ENCODE assay signal across 14 cellular contexts in genomic region chr9:127958728-127959127, GRCh38. TPM values are rescaled to one million over a fixed set of nuclear protein-coding genes. Genes with fewer than 3 reads are reported as not detected.
DNase-seq lines count a peak whose midpoint lies in the region; ATAC-seq and TF ChIP-seq lines count a peak whose summit lies in the region.
"Had no signal": no experiment of that assay in that cellular context is flagged by ENCODE, and none has a peak within 500 bp of the region (broad histone marks: within the 10 kb centered on the region; RNA-seq: fewer than 3 reads in every experiment).

No MANE protein-coding gene starts in this region.

- no peaks in the 10 kb centered on the region for H3K27me3 ChIP-seq in dorsolateral prefrontal cortex
- H3K27me3 ChIP-seq: pancreas, testis had no signal

- ATAC-seq in stimulated activated naive CD8-positive, alpha-beta T cell treated with anti-CD3 and anti-CD28 coated beads, Interleukin-15, amount 100 ng/mL, for 72 hours = no peak
- no peak for ATAC-seq in GM18502 (IDR thresholded peaks at IDR 0.05; ENCODE audit: poor library complexity, unreplicated experiment)
- ATAC-seq: pancreas had no signal

- H3K27ac Mint-ChIP-seq in stimulated activated naive CD8-positive, alpha-beta T cell treated with anti-CD3 and anti-CD28 coated beads, Interleukin-15, Interleukin-2, amounts not matched to agents 100 ng/mL and 50 ng/mL, for 24 hours = peak overlapping the region; percentile 77
- H3K27ac Mint-ChIP-seq in stimulated activated naive CD8-positive, alpha-beta T cell treated with anti-CD3 and anti-CD28 coated beads, Interleukin-15, amount 100 ng/mL, for 72 hours = no peak overlapping the region

- no peak overlapping the region for H3K4me3 ChIP-seq in dorsolateral prefrontal cortex
- H3K4me3 ChIP-seq: left ventricle myocardium inferior, pancreas, testis had no signal

- H3K36me3 Mint-ChIP-seq in stimulated activated naive CD8-positive, alpha-beta T cell treated with anti-CD3 and anti-CD28 coated beads, Interleukin-15, Interleukin-2, amounts not matched to agents 100 ng/mL and 50 ng/mL, for 24 hours (ENCODE audit: low read depth) = peaks cover 13% of the 10 kb centered on the region

- peak overlapping the region in 48 of 59 donors; percentile 2 to 100 (median 95) for H3K27ac ChIP-seq in dorsolateral prefrontal cortex
- H3K27ac ChIP-seq: left ventricle myocardium inferior, testis had no signal

- no peaks in the 10 kb centered on the region for H3K9me3 Mint-ChIP-seq in stimulated activated naive CD8-positive, alpha-beta T cell treated with anti-CD3 and anti-CD28 coated beads, Interleukin-15, Interleukin-2, amounts not matched to agents 100 ng/mL and 50 ng/mL, for 24 hours
- H3K9me3 Mint-ChIP-seq in stimulated activated naive CD8-positive, alpha-beta T cell treated with anti-CD3 and anti-CD28 coated beads, Interleukin-15, amount 100 ng/mL, for 72 hours = peaks cover 0 to 9% of the 10 kb centered on the region in 2 donors

- peaks cover 97% of the 10 kb centered on the region for H3K4me1 Mint-ChIP-seq in stimulated activated naive CD8-positive, alpha-beta T cell treated with anti-CD3 and anti-CD28 coated beads, Interleukin-15, Interleukin-2, amounts not matched to agents 100 ng/mL and 50 ng/mL, for 24 hours (ENCODE audit: low read depth)
- peaks cover 99% of the 10 kb centered on the region for H3K4me1 Mint-ChIP-seq in stimulated activated naive CD8-positive, alpha-beta T cell treated with anti-CD3 and anti-CD28 coated beads, Interleukin-15, amount 100 ng/mL, for 72 hours

- no peaks in the 10 kb centered on the region for H3K27me3 Mint-ChIP-seq in stimulated activated naive CD8-positive, alpha-beta T cell treated with anti-CD3 and anti-CD28 coated beads, Interleukin-15, Interleukin-2, amounts not matched to agents 100 ng/mL and 50 ng/mL, for 24 hours
- H3K27me3 Mint-ChIP-seq in stimulated activated naive CD8-positive, alpha-beta T cell treated with anti-CD3 and anti-CD28 coated beads, Interleukin-15, amount 100 ng/mL, for 72 hours = no peaks in the 10 kb centered on the region

- TF ChIP-seq CTCF in dorsolateral prefrontal cortex (IDR thresholded peaks at IDR 0.05 in 54 of 56, conservative IDR thresholded peaks at IDR 0.05 in 2 of 56; ENCODE audit: low read depth in 1 of 56, partially characterized antibody in 56 of 56) (no peak), GM13976 (IDR thresholded peaks at IDR 0.05; ENCODE audit: borderline replicate concordance, control extremely low read depth, extremely low read depth, insufficient read depth, missing control alignments) (no peak)

- in situ Hi-C loops in GM13976 (cut with MboI; ENCODE audit: low sequenced_read_pairs, unreplicated experiment) = no loop called here

- no peak overlapping the region for H3K4me3 Mint-ChIP-seq in stimulated activated naive CD8-positive, alpha-beta T cell treated with anti-CD3 and anti-CD28 coated beads, Interleukin-15, Interleukin-2, amounts not matched to agents 100 ng/mL and 50 ng/mL, for 24 hours
- peak overlapping the region in 1 of 2 donors; percentile 14 for H3K4me3 Mint-ChIP-seq in stimulated activated naive CD8-positive, alpha-beta T cell treated with anti-CD3 and anti-CD28 coated beads, Interleukin-15, amount 100 ng/mL, for 72 hours

- intact Hi-C loops in dorsolateral prefrontal cortex (cut with DNase I) = no loop called here

- DNase-seq in stimulated activated naive CD8-positive, alpha-beta T cell treated with anti-CD3 and anti-CD28 coated beads, Interleukin-15, amount 100 ng/mL, for 72 hours = no peak
- DNase-seq in dorsolateral prefrontal cortex = no peak
- no peak for DNase-seq in GM13976 (ENCODE audit: low spot score)
- DNase-seq in HCEC 1CT = no peak
- DNase-seq: activated CD8-positive, alpha-beta memory T cell treated with anti-CD3 and anti-CD28 coated beads, Interleukin-2, amount 50 U/mL, for 4 hours; Caco-2; left ventricle myocardium inferior; NCI-H1092; NCI-H2081; pancreas; stimulated activated CD4-positive, alpha-beta T cell treated with anti-CD3 and anti-CD28 coated beads, Interleukin-2, amount 100 ng/mL, for 24 hours; testis had no signal

RNA-seq across cellular contexts. Expression of gene DPM2, which starts 21.1 kb away (rescaled TPM):
- 10 to 100 TPM; 23.7 to 41.9 (median 31.9) TPM for total RNA-seq in dorsolateral prefrontal cortex

RNA-seq across cellular contexts. Expression of gene EEIG1, which starts 22.1 kb away (rescaled TPM):
- 100 to 1,000 TPM in 117 of 120 experiments, 10 to 100 TPM in 3; 73.1 to 300 (median 141) TPM for total RNA-seq in dorsolateral prefrontal cortex

RNA-seq across cellular contexts. Expression of gene PIP5KL1, which starts 28.2 kb away (rescaled TPM):
- 10 to 100 TPM in 5 of 120 experiments, 1 to 10 TPM in 115; 1.2 to 13.2 (median 5.0) TPM for total RNA-seq in dorsolateral prefrontal cortex

RNA-seq across cellular contexts. Expression of gene ST6GALNAC4, which starts 41.9 kb away (rescaled TPM):
- 10 to 100 TPM; 13.2 to 58.0 (median 23.6) TPM for total RNA-seq in dorsolateral prefrontal cortex

RNA-seq across cellular contexts. Expression of gene ST6GALNAC6, which starts 59.3 kb away (rescaled TPM):
- total RNA-seq in dorsolateral prefrontal cortex = 100 to 1,000 TPM in 113 of 120 experiments, 10 to 100 TPM in 7; 52.7 to 225 (median 137) TPM
